ENCODE assay signal across 8 cellular contexts in genomic region chr16:70438983-70439862, GRCh38. TPM values are rescaled to one million over a fixed set of nuclear protein-coding genes. Genes with fewer than 3 reads are reported as not detected.
DNase-seq lines count a peak whose midpoint lies in the region; ATAC-seq and TF ChIP-seq lines count a peak whose summit lies in the region.

TSS of gene ST3GAL2 (minus strand) at chr16:70439100. CDS start at chr16:70398530, 40,570 bp downstream.

- no peak for TF ChIP-seq POLR2A in prostate gland (IDR thresholded peaks at IDR 0.05)

- H3K9me3 ChIP-seq in prostate gland, result no peaks in the 10 kb centered on the region

- no peaks in the 10 kb centered on the region for H3K36me3 ChIP-seq in prostate gland

- no peaks in the 10 kb centered on the region for H3K4me1 ChIP-seq in prostate gland (replicated peaks)

- 2% methylated on average over 43 of the region's 84 CpGs for WGBS in prostate gland

- DNase-seq in GM12865 (ENCODE audit: low read depth), result peak; percentile 97
- peak; percentile 81 to 96 (median 92) for DNase-seq in NCI-H1417 (lab: John Stamatoyannopoulos, UW)
- peak; percentile 88 for DNase-seq in amniotic epithelial cell (ENCODE audit: low read depth)
- DNase-seq in left cardiac atrium, result peak; percentile 96
- peak; percentile 87 for DNase-seq in prostate gland (ENCODE audit: low spot score)
- peak; percentile 94 for DNase-seq in ureter (ENCODE audit: low spot score)

- TF ChIP-seq CTCF in GM12865 (IDR thresholded peaks at IDR 0.05; ENCODE audit: insufficient read depth, low read depth, low read length, missing control alignments) (peak; percentile 9), prostate gland (IDR thresholded peaks at IDR 0.05) (peak in 1 of 4 experiments; percentile 55)

- intact Hi-C loops in T-helper 1 cell treated with Interleukin-12 subunit alpha and Interleukin-12 subunit beta and Interleukin-4 antibody, amounts not matched to agents 30 ng/mL and 1 ng/mL, for 36 hours (cut with micrococcal nuclease), result loop anchor here (1.0 to 5.0 kb wide), 10 partner anchors 8 to 214 kb away; partner anchors contain the start of genes AARS1, COG4, DDX19A and EXOSC6
- intact Hi-C loops in left cardiac atrium (cut with DNase I) (loop anchor here (5.0 to 10.0 kb wide), 2 partner anchors 54 to 57 kb away; no protein-coding TSS in a partner anchor), prostate gland (cut with DNase I) (loop anchor here (5.0 kb wide), 1 partner anchor 57 kb away; no protein-coding TSS in a partner anchor)

- ATAC-seq in HG02642 (IDR thresholded peaks at IDR 0.05; ENCODE audit: poor library complexity, unreplicated experiment) (peak; percentile 83), left cardiac atrium (peak; percentile 97 to 98)

- peak within 1 kb of the TSS; percentile 55 to 67 for H3K27ac ChIP-seq in prostate gland

- H3K4me3 ChIP-seq in GM12865 (ENCODE audit: low read depth, low read length) (peak within 1 kb of the TSS; percentile 93), prostate gland (peak within 1 kb of the TSS; percentile 59 to 67)

- H3K27me3 ChIP-seq in prostate gland (replicated peaks; ENCODE audit: insufficient read depth), result no peaks in the 10 kb centered on the region

RNA-seq across cellular contexts. Expression of gene ST3GAL2, which starts in this region (rescaled TPM):
- total RNA-seq in T-helper 1 cell treated with Interleukin-12 subunit alpha and Interleukin-12 subunit beta and Interleukin-4 antibody, amounts not matched to agents 30 ng/mL and 1 ng/mL, for 36 hours, result 38.2 and 40.6 TPM in 2 replicates
- total RNA-seq in left cardiac atrium (10 to 100 TPM; 21.1 to 23.5 TPM), prostate gland (10 to 100 TPM in 1 of 2 donors, 1 to 10 TPM in 1; 8.7 to 54.5 TPM), ureter (28.9 TPM)

Comparison
In these comparisons a context has a peak if more than half of its experiments do, and no peak if none do; other contexts are left out.
1. Peak in every context shown above with its lines: DNase-seq, ATAC-seq, H3K4me3 ChIP-seq and H3K27ac ChIP-seq.